37 cellular contexts compared by ENCODE assay signal in the genomic region with DNA sequence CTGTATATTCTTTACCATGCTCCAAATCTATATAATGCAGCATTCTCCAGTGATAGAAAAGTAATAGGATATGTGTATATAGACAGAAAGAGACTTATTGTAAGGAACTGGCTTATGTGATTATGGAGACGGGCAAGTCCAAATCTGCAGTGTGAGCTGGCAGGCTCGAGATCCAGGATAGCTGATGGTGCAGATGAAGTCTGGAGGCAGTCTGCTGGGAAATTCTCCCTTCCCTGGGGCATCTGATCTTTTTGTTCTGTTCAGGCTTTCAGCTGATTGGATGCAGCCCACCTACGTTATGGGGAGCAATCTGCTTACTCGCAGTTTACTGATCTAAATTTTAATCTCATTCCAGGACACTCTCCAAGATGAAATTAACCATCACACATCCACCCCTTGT.
"Had no signal": no experiment of that assay in that cellular context is flagged by ENCODE, and none has a peak within 500 bp of the region (broad histone marks: within the 10 kb centered on the region; RNA-seq: fewer than 3 reads in every experiment).

No MANE protein-coding gene starts in this region.

- H3K4me3 Mint-ChIP-seq: activated B cell treated with CpG ODN at 0.5 μM for 24 hours; activated CD4-positive, alpha-beta memory T cell treated with anti-CD3 and anti-CD28 coated beads for 36 hours; activated CD8-positive, alpha-beta T cell treated with anti-CD3 and anti-CD28 coated beads for 36 hours; activated naive CD4-positive, alpha-beta T cell treated with anti-CD3 and anti-CD28 coated beads for 36 hours; activated naive CD8-positive, alpha-beta T cell treated with anti-CD3 and anti-CD28 coated beads for 36 hours; activated T-cell treated with anti-CD3 and anti-CD28 coated beads, Interleukin-2, amount 50 U/mL, for 4 hours; activated T-cell treated with anti-CD3 and anti-CD28 coated beads, Interleukin-2, amount 50 U/mL, for 72 hours; activated T-helper 1 cell treated with anti-CD3 and anti-CD28 coated beads, Interleukin-12 subunit alpha, Interleukin-12 subunit beta, Interleukin-2, Interleukin-4 antibody, amounts not matched to agents 30 ng/mL and 10 ng/mL and 1 ng/mL, durations not matched to agents 14 hours and 24 hours and 36 hours; activated T-helper 17 cell treated with anti-CD3 and anti-CD28 coated beads, Interleukin-2, amount 50 U/mL, for 72 hours; central memory CD8-positive, alpha-beta T cell; T-helper 1 cell treated with Interleukin-12 subunit alpha and Interleukin-12 subunit beta and Interleukin-4 antibody, amounts not matched to agents 30 μg/mL and 1 μg/mL, for 36 hours; T-helper 2 cell treated with Interferon-gamma antibody and Interleukin-4, amounts not matched to agents 5 μg/mL and 100 μg/mL, for 36 hours had no signal

- H3K27me3 ChIP-seq: adrenal gland, body of pancreas, brain microvascular endothelial cell, cardiac muscle cell had no signal

- FAIRE-seq: astrocyte, TTC549 had no signal

- H3K27ac ChIP-seq: adrenal gland, body of pancreas, brain microvascular endothelial cell, cardiac muscle cell had no signal

- H3K4me1 Mint-ChIP-seq: activated T-helper 17 cell treated with anti-CD3 and anti-CD28 coated beads, Interleukin-2, amount 50 U/mL, for 72 hours; central memory CD8-positive, alpha-beta T cell had no signal

- H3K27ac Mint-ChIP-seq: activated B cell treated with CpG ODN at 0.5 μM for 24 hours; activated CD4-positive, alpha-beta memory T cell treated with anti-CD3 and anti-CD28 coated beads for 36 hours; activated CD8-positive, alpha-beta T cell treated with anti-CD3 and anti-CD28 coated beads for 36 hours; activated naive CD4-positive, alpha-beta T cell treated with anti-CD3 and anti-CD28 coated beads for 36 hours; activated naive CD8-positive, alpha-beta T cell treated with anti-CD3 and anti-CD28 coated beads for 36 hours; activated T-cell treated with anti-CD3 and anti-CD28 coated beads, Interleukin-2, amount 50 U/mL, for 72 hours; activated T-helper 1 cell treated with anti-CD3 and anti-CD28 coated beads, Interleukin-12 subunit alpha, Interleukin-12 subunit beta, Interleukin-2, Interleukin-4 antibody, amounts not matched to agents 30 ng/mL and 10 ng/mL and 1 ng/mL, durations not matched to agents 14 hours and 24 hours and 36 hours; activated T-helper 17 cell treated with anti-CD3 and anti-CD28 coated beads, Interleukin-2, amount 50 U/mL, for 72 hours; T-helper 1 cell treated with Interleukin-12 subunit alpha and Interleukin-12 subunit beta and Interleukin-4 antibody, amounts not matched to agents 30 μg/mL and 1 μg/mL, for 36 hours; T-helper 2 cell treated with Interferon-gamma antibody and Interleukin-4, amounts not matched to agents 5 μg/mL and 100 μg/mL, for 36 hours had no signal

- H3K9me3 ChIP-seq: adrenal gland, body of pancreas had no signal

- ATAC-seq: activated CD8-positive, alpha-beta T cell treated with anti-CD3 and anti-CD28 coated beads for 36 hours; activated naive CD4-positive, alpha-beta T cell treated with anti-CD3 and anti-CD28 coated beads, Interleukin-2, amount 50 U/mL, for 72 hours; activated T-cell treated with anti-CD3 and anti-CD28 coated beads, Interleukin-2, amount 50 U/mL, for 4 hours; activated T-cell treated with anti-CD3 and anti-CD28 coated beads, Interleukin-2, amount 50 U/mL, for 72 hours; activated T-helper 17 cell treated with anti-CD3 and anti-CD28 coated beads, Interleukin-2, amount 50 U/mL, for 72 hours; body of pancreas had no signal

- H3K27me3 Mint-ChIP-seq: activated B cell treated with CpG ODN at 0.5 μM for 24 hours; activated CD4-positive, alpha-beta memory T cell treated with anti-CD3 and anti-CD28 coated beads for 36 hours; activated CD8-positive, alpha-beta T cell treated with anti-CD3 and anti-CD28 coated beads for 36 hours; activated naive CD8-positive, alpha-beta T cell treated with anti-CD3 and anti-CD28 coated beads for 36 hours had no signal

- H3K36me3 ChIP-seq: adrenal gland, brain microvascular endothelial cell, cardiac muscle cell had no signal

- H3K4me3 ChIP-seq: adrenal gland, body of pancreas, cardiac muscle cell had no signal

- DNase-seq: activated B cell treated with CpG ODN at 0.5 μM for 24 hours; activated CD4-positive, alpha-beta memory T cell treated with anti-CD3 and anti-CD28 coated beads for 36 hours; activated CD4-positive, alpha-beta T cell treated with anti-CD3 and anti-CD28 coated beads for 4 hours; activated CD4-positive, alpha-beta T cell treated with anti-CD3 and anti-CD28 coated beads, Interleukin-2, amount 50 U/mL, for 1 hour; activated CD4-positive, alpha-beta T cell treated with anti-CD3 and anti-CD28 coated beads, Interleukin-2, amount 50 U/mL, for 4 hours; activated CD4-positive, CD25-positive, alpha-beta regulatory T cell treated with anti-CD3 and anti-CD28 coated beads, Interleukin-2, amount 50 U/mL, for 72 hours; activated CD8-positive, alpha-beta memory T cell treated with anti-CD3 and anti-CD28 coated beads, Interleukin-2, amount 50 U/mL, for 4 hours; activated CD8-positive, alpha-beta T cell treated with anti-CD3 and anti-CD28 coated beads for 36 hours; activated effector memory CD4-positive, alpha-beta T cell treated with anti-CD3 and anti-CD28 coated beads, Interleukin-2, amount 50 U/mL, for 16 hours; activated gamma-delta T cell treated with Interleukin-2 at 50 U/mL for 16 hours; activated naive CD4-positive, alpha-beta T cell; activated naive CD4-positive, alpha-beta T cell treated with anti-CD3 and anti-CD28 coated beads for 36 hours; activated naive CD4-positive, alpha-beta T cell treated with anti-CD3 and anti-CD28 coated beads, Interleukin-2, amount 50 U/mL, for 16 hours; activated naive CD8-positive, alpha-beta T cell treated with anti-CD3 and anti-CD28 coated beads for 36 hours; activated T-cell treated with anti-CD3 and anti-CD28 coated beads for 4 hours; activated T-cell treated with anti-CD3 and anti-CD28 coated beads, Interleukin-2, amount 50 U/mL, for 1 hour; activated T-cell treated with anti-CD3 and anti-CD28 coated beads, Interleukin-2, amount 50 U/mL, for 4 hours; activated T-cell treated with anti-CD3 and anti-CD28 coated beads, Interleukin-2, amount 50 U/mL, for 72 hours; adrenal gland; amniotic stem cell; aorta; body of pancreas; brain microvascular endothelial cell; caudate nucleus; cerebellar nuclear complex; T-helper 1 cell; T-helper 2 cell; T-helper 9 cell had no signal

- H3K9me3 Mint-ChIP-seq: activated B cell treated with CpG ODN at 0.5 μM for 24 hours; activated T-cell treated with anti-CD3 and anti-CD28 coated beads, Interleukin-2, amount 50 U/mL, for 4 hours; central memory CD8-positive, alpha-beta T cell had no signal

- H3K4me1 ChIP-seq: adrenal gland had no signal
